In the genomic region with DNA sequence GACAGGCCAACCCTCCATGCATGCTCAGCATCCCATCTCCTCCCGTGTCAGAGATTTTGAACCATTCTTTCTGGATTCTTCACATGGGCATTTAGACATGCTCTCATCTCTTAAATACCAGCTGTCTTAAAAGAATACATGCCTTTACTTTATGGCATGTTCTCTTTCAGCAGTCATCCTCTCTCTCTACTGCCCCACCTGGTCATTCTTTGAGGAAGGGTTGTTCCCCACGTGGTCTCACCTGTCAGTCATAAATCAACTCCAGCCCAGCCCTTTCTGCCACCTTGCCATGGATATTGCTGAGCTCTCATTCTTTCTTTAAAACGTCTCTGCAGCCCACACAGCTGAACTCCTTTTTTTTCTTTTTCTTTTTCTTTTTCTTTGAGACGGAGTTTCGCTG, we compare ENCODE assay signal across 8 cellular contexts.
A peak's percentile ranks its signal among the peaks of the same experiment; 100 is the strongest.
DNase-seq lines count a peak whose midpoint lies in the region; ATAC-seq, FAIRE-seq and TF ChIP-seq lines count a peak whose summit lies in the region.

No MANE protein-coding gene starts in this region.

- H3K4me2 ChIP-seq in H1 (ENCODE audit: insufficient read depth in 1 of 2, low read depth in 2 of 2, low read length in 2 of 2) = no peak overlapping the region

- in situ Hi-C loops in transverse colon (cut with MboI; ENCODE audit: low pct_ligation_motif_present in 1 of 4, low pct_unique_long_range_greater_than_20kb in 1 of 4, low sequenced_read_pairs in 3 of 4) = no loop called here

- no peak overlapping the region for H2AFZ ChIP-seq in H1 (ENCODE audit: low read length)

- H3K9me3 ChIP-seq in cardiac muscle cell (ENCODE audit: low read depth) (no peaks in the 10 kb centered on the region), right cardiac atrium (ENCODE audit: control insufficient read depth, low read length) (no peaks in the 10 kb centered on the region), H1 (ENCODE audit: insufficient read depth in 2 of 2, low read depth in 1 of 2, low read length in 1 of 2) (no peaks in the 10 kb centered on the region), transverse colon (no peaks in the 10 kb centered on the region)

- 82% methylated on average over 5 of the region's 5 CpGs for WGBS in right cardiac atrium
- 72% methylated on average over 5 of the region's 5 CpGs; no CpG with 5 or more reads in 1 of the 2 experiments for WGBS in H1 (ENCODE audit: extremely low coverage in 1 of 2, insufficient coverage in 1 of 2, insufficient read length in 1 of 2, insufficient replicate concordance in 2 of 2, low coverage in 1 of 2, low lambda C conversion rate in 2 of 2, missing lambda C conversion rate in 1 of 2), 2 experiments
- 53 to 69% methylated on average over 5 of the region's 5 CpGs for WGBS in transverse colon (ENCODE audit: low coverage in 1 of 2), 2 donors

- H3K18ac ChIP-seq in H1 (ENCODE audit: extremely low read depth, low read length) = no peak overlapping the region

- no peak overlapping the region for H3K23ac ChIP-seq in H1 (ENCODE audit: insufficient read length)

- H3K4me3 ChIP-seq in cardiac muscle cell = no peak overlapping the region
- H3K4me3 ChIP-seq in right cardiac atrium (ENCODE audit: low read length) = no peak overlapping the region
- no peak overlapping the region for H3K4me3 ChIP-seq in H1 (ENCODE audit: extremely low read depth in 1 of 4, insufficient read depth in 2 of 4, low read depth in 3 of 4, low read length in 4 of 4)
- no peak overlapping the region for H3K4me3 ChIP-seq in transverse colon

- no peak overlapping the region for H3K4ac ChIP-seq in H1 (replicated peaks; ENCODE audit: insufficient read length, low read depth, low read length)

- CTCF ChIA-PET in H1 (lab: Charles Lee; ENCODE audit: partially characterized antibody) = interaction anchor here (0.7 to 6.5 kb wide), 24 partner anchors 9 to 436 kb away, joined by 3 to 20 read pairs (median 4); a partner anchor contains a TSS

- no peaks in the 10 kb centered on the region for H3K79me1 ChIP-seq in H1 (ENCODE audit: low read depth, low read length)

- H3K27me3 ChIP-seq in cardiac muscle cell (no peaks in the 10 kb centered on the region), right cardiac atrium (ENCODE audit: control insufficient read depth, insufficient read depth) (no peaks in the 10 kb centered on the region), H1 (replicated peaks in 1 of 4; ENCODE audit: control insufficient read depth in 3 of 4, extremely low read depth in 1 of 4, insufficient read depth in 3 of 4, low read length in 3 of 4) (no peaks in the 10 kb centered on the region), transverse colon (no peaks in the 10 kb centered on the region)

- ATAC-seq in right cardiac atrium = no peak

- no peak overlapping the region for H3K56ac ChIP-seq in H1 (replicated peaks; ENCODE audit: insufficient read length, low read depth, low read length)

- H3K9ac ChIP-seq in H1 (replicated peaks in 1 of 4; ENCODE audit: extremely low read depth in 1 of 4, low read depth in 3 of 4, low read length in 3 of 4) = no peak overlapping the region

- no peak for TF ChIP-seq POLR2A in H1 (IDR thresholded peaks at IDR 0.05; ENCODE audit: control extremely low read depth in 1 of 2, low read depth in 2 of 2, low read length in 2 of 2)
- TF ChIP-seq POLR2A in transverse colon (IDR thresholded peaks at IDR 0.05) = no peak

- no peak overlapping the region for H2BK12ac ChIP-seq in H1 (ENCODE audit: low read depth, low read length)

- no peaks in the 10 kb centered on the region for H3K79me2 ChIP-seq in H1 (ENCODE audit: control insufficient read depth in 1 of 2, insufficient read depth in 2 of 2, low read length in 2 of 2)

- intact Hi-C loops in right cardiac atrium (cut with DNase I) = no loop called here
- intact Hi-C loops in transverse colon (cut with DNase I; ENCODE audit: low total_unique reads) = no loop called here

- no peak overlapping the region for H2BK15ac ChIP-seq in H1 (ENCODE audit: low read length)

- no peak overlapping the region for H3K14ac ChIP-seq in H1 (ENCODE audit: insufficient read length)

- H2BK20ac ChIP-seq in H1 (ENCODE audit: low read length) = no peak overlapping the region

- no peak overlapping the region for H2BK120ac ChIP-seq in H1 (replicated peaks; ENCODE audit: low read depth, low read length)

- H2AK5ac ChIP-seq in H1 (ENCODE audit: low read depth, low read length) = no peak overlapping the region

- H3K36me3 ChIP-seq in cardiac muscle cell (no peaks in the 10 kb centered on the region), H1 (ENCODE audit: control insufficient read depth in 2 of 4, insufficient read depth in 4 of 4, low read length in 3 of 4) (no peaks in the 10 kb centered on the region), transverse colon (no peaks in the 10 kb centered on the region)

- H4K5ac ChIP-seq in H1 (ENCODE audit: insufficient read length, low read depth, low read length) = no peak overlapping the region

- TF ChIP-seq EP300 in H1 (IDR thresholded peaks at IDR 0.05; ENCODE audit: borderline replicate concordance in 1 of 2, low read depth in 2 of 2, low read length in 2 of 2) (no peak), transverse colon (IDR thresholded peaks at IDR 0.05; ENCODE audit: low read depth) (no peak)

- TF ChIP-seq RAD21 in H1 (IDR thresholded peaks at IDR 0.05 in 1 of 2, conservative IDR thresholded peaks at IDR 0.05 in 1 of 2; ENCODE audit: low read depth in 2 of 2, low read length in 2 of 2) = peak; percentile 31 to 34; a peak in 3 of 4 replicates

- H4K20me1 ChIP-seq in H1 (replicated peaks in 1 of 2; ENCODE audit: control insufficient read depth in 1 of 2, insufficient read depth in 2 of 2, low read length in 2 of 2) = no peaks in the 10 kb centered on the region

- peak; percentile 7 for FAIRE-seq in H1 (lab: Jason Lieb, UNC)

- no peak overlapping the region for H2BK5ac ChIP-seq in H1 (ENCODE audit: low read depth, low read length)

- no peaks in the 10 kb centered on the region for H3K23me2 ChIP-seq in H1 (ENCODE audit: low read depth, low read length)

- no peak overlapping the region for H4K8ac ChIP-seq in H1 (ENCODE audit: extremely low read depth, insufficient read depth, low read length)

- TF ChIP-seq CTCF in cardiac muscle cell (IDR thresholded peaks at IDR 0.05; ENCODE audit: low read depth, low read length) (peak; percentile 15), H1 (IDR thresholded peaks at IDR 0.05; ENCODE audit: control extremely low read depth in 1 of 3, insufficient read depth in 1 of 3, low read depth in 1 of 3, low read length in 3 of 3) (peak; percentile 28 to 64 (median 46); a peak in 3 of 4 replicates), transverse colon (IDR thresholded peaks at IDR 0.05) (no peak)

- no peak for DNase-seq in cardiac muscle cell (ENCODE audit: low read depth in 1 of 2, low spot score in 1 of 2)
- DNase-seq in right cardiac atrium = no peak
- peak; percentile 67 for DNase-seq in HT-29 (ENCODE audit: low spot score)
- no peak for DNase-seq in H1 (ENCODE audit: low read depth in 1 of 2, low spot score in 2 of 2)
- no peak for DNase-seq in transverse colon
- no peak for DNase-seq in NCI-H2029 (lab: John Stamatoyannopoulos, UW)
- no peak for DNase-seq in cerebellar cortex (ENCODE audit: low spot score)
- DNase-seq in NCI-H187 (lab: John Stamatoyannopoulos, UW) = no peak

- no peaks in the 10 kb centered on the region for H3K4me1 ChIP-seq in cardiac muscle cell (ENCODE audit: low read depth)
- peaks cover 18% of the 10 kb centered on the region for H3K4me1 ChIP-seq in right cardiac atrium (ENCODE audit: control insufficient read depth, insufficient read depth, low read length)
- H3K4me1 ChIP-seq in H1 (replicated peaks in 1 of 4; ENCODE audit: control insufficient read depth in 3 of 4, insufficient read depth in 4 of 4, low read length in 3 of 4) = peaks cover 0 to 10% (median 4%) of the 10 kb centered on the region in 4 experiments; a peak in 4 of 7 replicates
- H3K4me1 ChIP-seq in transverse colon = peaks cover 0 to 35% (median 0%) of the 10 kb centered on the region in 4 donors

- POLR2A ChIA-PET in H1 (lab: Charles Lee; ENCODE audit: partially characterized antibody) = no interaction called here

- H4K91ac ChIP-seq in H1 (replicated peaks; ENCODE audit: insufficient read length, low read length) = no peak overlapping the region

- H3K27ac ChIP-seq in cardiac muscle cell (no peak overlapping the region), right cardiac atrium (ENCODE audit: low read length) (no peak overlapping the region), H1 (ENCODE audit: low read depth, low read length) (no peak overlapping the region), transverse colon (peak overlapping the region in 3 of 4 donors; percentile 4 to 58 (median 56))

TF ChIP-seq in H1, 55 proteins besides CTCF, POLR2A, EP300 and RAD21:
- no peak for TF ChIP-seq CTBP2 (IDR thresholded peaks at IDR 0.05; ENCODE audit: borderline replicate concordance, insufficient read depth, insufficient read length, low read length)
- TF ChIP-seq, protein P1, sequence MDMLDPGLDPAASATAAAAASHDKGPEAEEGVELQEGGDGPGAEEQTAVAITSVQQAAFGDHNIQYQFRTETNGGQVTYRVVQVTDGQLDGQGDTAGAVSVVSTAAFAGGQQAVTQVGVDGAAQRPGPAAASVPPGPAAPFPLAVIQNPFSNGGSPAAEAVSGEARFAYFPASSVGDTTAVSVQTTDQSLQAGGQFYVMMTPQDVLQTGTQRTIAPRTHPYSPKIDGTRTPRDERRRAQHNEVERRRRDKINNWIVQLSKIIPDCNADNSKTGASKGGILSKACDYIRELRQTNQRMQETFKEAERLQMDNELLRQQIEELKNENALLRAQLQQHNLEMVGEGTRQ (IDR thresholded peaks at IDR 0.05; ENCODE audit: low read length) = peak; percentile 61
- TF ChIP-seq, protein P2, sequence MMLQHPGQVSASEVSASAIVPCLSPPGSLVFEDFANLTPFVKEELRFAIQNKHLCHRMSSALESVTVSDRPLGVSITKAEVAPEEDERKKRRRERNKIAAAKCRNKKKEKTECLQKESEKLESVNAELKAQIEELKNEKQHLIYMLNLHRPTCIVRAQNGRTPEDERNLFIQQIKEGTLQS (IDR thresholded peaks at IDR 0.05; ENCODE audit: insufficient read depth, low read depth, low read length) = 0 out of 2 replicates have a peak, but pooled peaks have one; percentile 38
- TF ChIP-seq, protein P3, sequence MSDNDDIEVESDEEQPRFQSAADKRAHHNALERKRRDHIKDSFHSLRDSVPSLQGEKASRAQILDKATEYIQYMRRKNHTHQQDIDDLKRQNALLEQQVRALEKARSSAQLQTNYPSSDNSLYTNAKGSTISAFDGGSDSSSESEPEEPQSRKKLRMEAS (IDR thresholded peaks at IDR 0.05) = peak; percentile 64

Comparison
In these comparisons a context has a peak if more than half of its experiments do, and no peak if none do; other contexts are left out.
1. H3K27ac ChIP-seq: peak in transverse colon (3 of 4); none in cardiac muscle cell (single experiment), right cardiac atrium (single experiment) and H1 (single experiment).
2. CTCF ChIP-seq: peak in cardiac muscle cell (single experiment) and H1 (3 of 3); none in transverse colon (0 of 5).